8 cellular contexts compared by ENCODE assay signal in the genomic region with DNA sequence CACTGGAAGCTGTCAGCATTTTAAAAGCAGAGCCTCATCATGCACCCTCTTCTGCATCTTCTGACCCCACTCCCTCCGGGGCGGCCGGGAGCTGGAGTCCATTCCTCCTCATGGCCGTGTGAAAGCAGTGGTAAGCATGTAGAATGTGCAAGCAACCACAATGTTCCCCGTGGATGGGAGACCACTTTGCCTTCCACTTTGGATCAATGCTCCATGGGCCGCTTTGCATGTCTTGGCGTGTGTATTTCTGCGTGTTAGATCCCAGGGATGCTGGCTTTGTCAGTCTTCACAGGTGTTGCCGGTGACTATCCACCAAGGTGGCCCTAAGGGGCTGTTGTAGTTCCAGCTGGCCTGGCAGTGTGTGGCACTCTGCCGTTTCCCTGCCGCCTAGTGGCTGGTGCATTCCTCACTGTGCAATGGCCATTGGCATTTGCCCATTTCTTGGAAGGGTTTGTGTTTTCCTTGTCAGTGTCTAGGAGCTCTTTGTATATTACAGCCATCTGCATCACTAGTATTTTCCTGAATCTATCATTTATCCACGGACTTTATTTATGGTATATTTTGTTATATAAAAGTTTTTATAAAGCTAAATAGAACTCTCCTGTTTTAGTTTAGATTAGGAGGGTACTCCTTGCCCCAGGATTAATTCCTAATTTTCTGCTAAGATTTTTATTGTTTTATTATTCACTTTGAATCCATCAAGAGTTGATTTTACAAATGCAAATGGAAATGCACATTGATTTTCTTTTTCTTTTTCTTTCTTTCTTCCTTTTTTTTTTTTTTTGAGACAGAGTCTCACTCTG. TPM values are rescaled to one million over a fixed set of nuclear protein-coding genes. Genes with fewer than 3 reads are reported as not detected.
DNase-seq lines count a peak whose midpoint lies in the region; ATAC-seq and TF ChIP-seq lines count a peak whose summit lies in the region.

No MANE protein-coding gene starts in this region.

- H3K27me3 ChIP-seq in left ventricle myocardium inferior (ENCODE audit: low read depth) = peaks cover 12% of the 10 kb centered on the region

- no peak overlapping the region for H3K4me3 Mint-ChIP-seq in activated T-helper 17 cell treated with anti-CD3 and anti-CD28 coated beads, Interleukin-2, amount 50 U/mL, for 72 hours

- no peaks in the 10 kb centered on the region for H3K9me3 Mint-ChIP-seq in activated T-helper 17 cell treated with anti-CD3 and anti-CD28 coated beads, Interleukin-2, amount 50 U/mL, for 72 hours

- POLR2A ChIA-PET in GM10248 (lab: Yijun Ruan, JAX) = interaction anchor here (0.6 kb wide), 1 partner anchor 129 kb away, joined by 6 read pairs; no protein-coding TSS in a partner anchor

- peaks cover 31% of the 10 kb centered on the region for H3K27me3 Mint-ChIP-seq in activated T-helper 17 cell treated with anti-CD3 and anti-CD28 coated beads, Interleukin-2, amount 50 U/mL, for 72 hours

- ATAC-seq in activated T-helper 17 cell treated with anti-CD3 and anti-CD28 coated beads, Interleukin-2, amount 50 U/mL, for 72 hours (replicated peaks) = no peak

- H3K36me3 Mint-ChIP-seq in activated T-helper 17 cell treated with anti-CD3 and anti-CD28 coated beads, Interleukin-2, amount 50 U/mL, for 72 hours (ENCODE audit: low read depth) = no peaks in the 10 kb centered on the region

- no peaks in the 10 kb centered on the region for H3K36me3 ChIP-seq in left ventricle myocardium inferior

- intact Hi-C loops in left ventricle myocardium inferior (cut with micrococcal nuclease) = no loop called here

- H3K4me3 ChIP-seq in left ventricle myocardium inferior = no peak overlapping the region

- peaks cover 10% of the 10 kb centered on the region for H3K4me1 ChIP-seq in left ventricle myocardium inferior

- no peak overlapping the region for H3K27ac Mint-ChIP-seq in activated T-helper 17 cell treated with anti-CD3 and anti-CD28 coated beads, Interleukin-2, amount 50 U/mL, for 72 hours

- DNase-seq in NCI-H1436 (lab: John Stamatoyannopoulos, UW) (peak; percentile 29), NCI-H1436 treated with DMSO at 0.1 percent for 48 hours (lab: John Stamatoyannopoulos, UW) (no peak), SW 1271 (lab: John Stamatoyannopoulos, UW) (peak; percentile 46 to 82), left ventricle myocardium inferior (no peak), substantia nigra (lab: John Stamatoyannopoulos, UW) (peak in 42 of 49 donors; percentile 14 to 79 (median 58)), GM10248 (ENCODE audit: extremely low spot score) (no peak), HuH-7.5 (ENCODE audit: low spot score) (no peak)

- peak; percentile 66 for TF ChIP-seq CTCF in left ventricle myocardium inferior (IDR thresholded peaks at IDR 0.05; ENCODE audit: borderline replicate concordance)
- TF ChIP-seq CTCF in GM10248 (IDR thresholded peaks at IDR 0.05; ENCODE audit: control extremely low read depth, extremely low read depth, low read depth, missing control alignments) = no peak

- H3K9me3 ChIP-seq in left ventricle myocardium inferior (replicated peaks) = no peaks in the 10 kb centered on the region

- peak overlapping the region; percentile 66 for H3K27ac ChIP-seq in left ventricle myocardium inferior (replicated peaks)
- peak overlapping the region; percentile 86 for H3K27ac ChIP-seq in substantia nigra (ENCODE audit: low read depth, low read length, poor library complexity, severe bottlenecking)

- H3K4me1 Mint-ChIP-seq in activated T-helper 17 cell treated with anti-CD3 and anti-CD28 coated beads, Interleukin-2, amount 50 U/mL, for 72 hours = peaks cover 3% of the 10 kb centered on the region

- CTCF ChIA-PET in GM10248 (lab: Yijun Ruan, JAX) = interaction anchor here (1.2 to 12.8 kb wide), 6 partner anchors 8 to 262 kb away, joined by 3 to 162 read pairs (median 12); a partner anchor contains a TSS

RNA-seq across cellular contexts. Expression of a gene that starts 5.8 kb away (rescaled TPM):
- not detected for total RNA-seq in left ventricle myocardium inferior
- not detected for total RNA-seq in activated T-helper 17 cell treated with anti-CD3 and anti-CD28 coated beads, Interleukin-2, amount 50 U/mL, for 72 hours

RNA-seq across cellular contexts. Expression of a gene that starts 37.5 kb away (rescaled TPM):
- not detected for total RNA-seq in left ventricle myocardium inferior
- not detected for total RNA-seq in activated T-helper 17 cell treated with anti-CD3 and anti-CD28 coated beads, Interleukin-2, amount 50 U/mL, for 72 hours

Comparison
In these comparisons a context has a peak if more than half of its experiments do, and no peak if none do; other contexts are left out.
1. DNase-seq: peak in NCI-H1436 (single experiment), SW 1271 (2 of 2) and substantia nigra (42 of 49); none in NCI-H1436 treated with DMSO at 0.1 percent for 48 hours (single experiment), left ventricle myocardium inferior (single experiment), GM10248 (single experiment) and HuH-7.5 (single experiment).